ENCODE assay signal across 7 cellular contexts in genomic region chr16:67538666-67539101, GRCh38. TPM values are rescaled to one million over a fixed set of nuclear protein-coding genes. Genes with fewer than 3 reads are reported as not detected.
DNase-seq lines count a peak whose midpoint lies in the region; ATAC-seq and TF ChIP-seq lines count a peak whose summit lies in the region.
"Had no signal": no experiment of that assay in that cellular context is flagged by ENCODE, and none has a peak within 500 bp of the region (broad histone marks: within the 10 kb centered on the region; RNA-seq: fewer than 3 reads in every experiment).

No MANE protein-coding gene starts in this region.

- intact Hi-C loops in CD14-positive monocyte (cut with micrococcal nuclease), result loop anchor here in 1 of 2 donors (10.0 kb wide), 1 partner anchor 546 kb away; the partner anchor contains the start of gene NFATC3
- intact Hi-C loops in activated T-helper 1 cell treated with anti-CD3 and anti-CD28 coated beads, Interleukin-12 subunit alpha, Interleukin-12 subunit beta, Interleukin-2, Interleukin-4 antibody, amounts not matched to agents 30 ng/mL and 10 ng/mL and 1 ng/mL, durations not matched to agents 14 hours and 24 hours and 36 hours (cut with micrococcal nuclease), result no loop called here

- no peak for DNase-seq in CD14-positive monocyte (ENCODE audit: low spot score)
- no peak for DNase-seq in activated T-helper 1 cell treated with anti-CD3 and anti-CD28 coated beads, Interleukin-12 subunit alpha, Interleukin-12 subunit beta, Interleukin-2, Interleukin-4 antibody, amounts not matched to agents 30 ng/mL and 10 ng/mL and 1 ng/mL, durations not matched to agents 14 hours and 24 hours and 36 hours (ENCODE audit: low spot score)
- DNase-seq in memory B cell (ENCODE audit: low spot score in 2 of 2), result no peak
- DNase-seq in OCI-M2 (lab: John Stamatoyannopoulos, UW; ENCODE audit: unreplicated experiment), result no peak

- H3K27ac Mint-ChIP-seq in CD14-positive monocyte (no peak overlapping the region), memory B cell (peak overlapping the region; percentile 67)
- no peak overlapping the region for H3K27ac Mint-ChIP-seq in activated T-helper 1 cell treated with anti-CD3 and anti-CD28 coated beads, Interleukin-12 subunit alpha, Interleukin-12 subunit beta, Interleukin-2, Interleukin-4 antibody, amounts not matched to agents 30 ng/mL and 10 ng/mL and 1 ng/mL, durations not matched to agents 14 hours and 24 hours and 36 hours

- H3K4me1 Mint-ChIP-seq in CD14-positive monocyte, result peaks cover 52% of the 10 kb centered on the region
- peaks cover 41% of the 10 kb centered on the region for H3K4me1 Mint-ChIP-seq in activated T-helper 1 cell treated with anti-CD3 and anti-CD28 coated beads, Interleukin-12 subunit alpha, Interleukin-12 subunit beta, Interleukin-2, Interleukin-4 antibody, amounts not matched to agents 30 ng/mL and 10 ng/mL and 1 ng/mL, durations not matched to agents 14 hours and 24 hours and 36 hours (ENCODE audit: low read depth)
- H3K4me1 Mint-ChIP-seq in memory B cell, result peaks cover 50% of the 10 kb centered on the region

- ATAC-seq in memory B cell (ENCODE audit: low read depth), result no peak
- ATAC-seq in GM19324 (IDR thresholded peaks at IDR 0.05; ENCODE audit: low FRiP score, unreplicated experiment), result no peak
- ATAC-seq in GM21515 (IDR thresholded peaks at IDR 0.05; ENCODE audit: unreplicated experiment), result no peak

- no peak for TF ChIP-seq CTCF in CD14-positive monocyte (IDR thresholded peaks at IDR 0.05)

- H3K36me3 Mint-ChIP-seq in CD14-positive monocyte (peaks cover 72 to 83% of the 10 kb centered on the region in 2 donors), memory B cell (peaks cover 22% of the 10 kb centered on the region)
- H3K36me3 Mint-ChIP-seq in activated T-helper 1 cell treated with anti-CD3 and anti-CD28 coated beads, Interleukin-12 subunit alpha, Interleukin-12 subunit beta, Interleukin-2, Interleukin-4 antibody, amounts not matched to agents 30 ng/mL and 10 ng/mL and 1 ng/mL, durations not matched to agents 14 hours and 24 hours and 36 hours (ENCODE audit: low read depth), result peaks cover 13% of the 10 kb centered on the region

- H3K27me3 Mint-ChIP-seq in CD14-positive monocyte (ENCODE audit: low read depth in 3 of 3) (peaks cover 23 to 46% (median 26%) of the 10 kb centered on the region in 3 donors), memory B cell (no peaks in the 10 kb centered on the region)
- peaks cover 14% of the 10 kb centered on the region for H3K27me3 Mint-ChIP-seq in activated T-helper 1 cell treated with anti-CD3 and anti-CD28 coated beads, Interleukin-12 subunit alpha, Interleukin-12 subunit beta, Interleukin-2, Interleukin-4 antibody, amounts not matched to agents 30 ng/mL and 10 ng/mL and 1 ng/mL, durations not matched to agents 14 hours and 24 hours and 36 hours (ENCODE audit: insufficient read depth)

- H3K9me3 Mint-ChIP-seq in CD14-positive monocyte (peaks cover 0 to 10% (median 3%) of the 10 kb centered on the region in 7 donors), memory B cell (no peaks in the 10 kb centered on the region)
- no peaks in the 10 kb centered on the region for H3K9me3 Mint-ChIP-seq in activated T-helper 1 cell treated with anti-CD3 and anti-CD28 coated beads, Interleukin-12 subunit alpha, Interleukin-12 subunit beta, Interleukin-2, Interleukin-4 antibody, amounts not matched to agents 30 ng/mL and 10 ng/mL and 1 ng/mL, durations not matched to agents 14 hours and 24 hours and 36 hours

- H3K4me3 Mint-ChIP-seq in CD14-positive monocyte (peak overlapping the region; percentile 65 to 70), memory B cell (peak overlapping the region; percentile 77)
- peak overlapping the region; percentile 78 for H3K4me3 Mint-ChIP-seq in activated T-helper 1 cell treated with anti-CD3 and anti-CD28 coated beads, Interleukin-12 subunit alpha, Interleukin-12 subunit beta, Interleukin-2, Interleukin-4 antibody, amounts not matched to agents 30 ng/mL and 10 ng/mL and 1 ng/mL, durations not matched to agents 14 hours and 24 hours and 36 hours

RNA-seq across cellular contexts. Expression of gene RIPOR1, which starts 10.1 kb away (rescaled TPM):
- polyA plus RNA-seq in CD14-positive monocyte, result 10 to 100 TPM in 1 of 2 donors, 1 to 10 TPM in 1; 8.6 to 17.5 TPM
- total RNA-seq in activated T-helper 1 cell treated with anti-CD3 and anti-CD28 coated beads, Interleukin-12 subunit alpha, Interleukin-12 subunit beta, Interleukin-2, Interleukin-4 antibody, amounts not matched to agents 30 ng/mL and 10 ng/mL and 1 ng/mL, durations not matched to agents 14 hours and 24 hours and 36 hours, result 26.3 and 27.1 TPM in 2 replicates

RNA-seq across cellular contexts. Expression of gene CTCF, which starts 23.6 kb away (rescaled TPM):
- 10 to 100 TPM in 1 of 2 donors, 1 to 10 TPM in 1; 8.4 to 17.7 TPM for polyA plus RNA-seq in CD14-positive monocyte
- total RNA-seq in activated T-helper 1 cell treated with anti-CD3 and anti-CD28 coated beads, Interleukin-12 subunit alpha, Interleukin-12 subunit beta, Interleukin-2, Interleukin-4 antibody, amounts not matched to agents 30 ng/mL and 10 ng/mL and 1 ng/mL, durations not matched to agents 14 hours and 24 hours and 36 hours, result 64.7 and 67.6 TPM in 2 replicates

RNA-seq across cellular contexts. Expression of gene AGRP, which starts 55.3 kb away (rescaled TPM):
- polyA plus RNA-seq in CD14-positive monocyte, result under 1 TPM; 0.32 to 0.54 TPM
- not detected in 2 replicates for total RNA-seq in activated T-helper 1 cell treated with anti-CD3 and anti-CD28 coated beads, Interleukin-12 subunit alpha, Interleukin-12 subunit beta, Interleukin-2, Interleukin-4 antibody, amounts not matched to agents 30 ng/mL and 10 ng/mL and 1 ng/mL, durations not matched to agents 14 hours and 24 hours and 36 hours
- total RNA-seq: T-helper 2 cell treated with Interferon-gamma antibody and Interleukin-4, amounts not matched to agents 100 ng/mL and 5 ng/mL, for 36 hours had no signal

RNA-seq across cellular contexts. Expression of gene ATP6V0D1, which starts 57.7 kb away (rescaled TPM):
- polyA plus RNA-seq in CD14-positive monocyte, result 100 to 1,000 TPM; 631 to 687 TPM
- total RNA-seq in activated T-helper 1 cell treated with anti-CD3 and anti-CD28 coated beads, Interleukin-12 subunit alpha, Interleukin-12 subunit beta, Interleukin-2, Interleukin-4 antibody, amounts not matched to agents 30 ng/mL and 10 ng/mL and 1 ng/mL, durations not matched to agents 14 hours and 24 hours and 36 hours, result 37.7 and 41.5 TPM in 2 replicates
